21 cellular contexts compared by ENCODE assay signal in the genomic region with DNA sequence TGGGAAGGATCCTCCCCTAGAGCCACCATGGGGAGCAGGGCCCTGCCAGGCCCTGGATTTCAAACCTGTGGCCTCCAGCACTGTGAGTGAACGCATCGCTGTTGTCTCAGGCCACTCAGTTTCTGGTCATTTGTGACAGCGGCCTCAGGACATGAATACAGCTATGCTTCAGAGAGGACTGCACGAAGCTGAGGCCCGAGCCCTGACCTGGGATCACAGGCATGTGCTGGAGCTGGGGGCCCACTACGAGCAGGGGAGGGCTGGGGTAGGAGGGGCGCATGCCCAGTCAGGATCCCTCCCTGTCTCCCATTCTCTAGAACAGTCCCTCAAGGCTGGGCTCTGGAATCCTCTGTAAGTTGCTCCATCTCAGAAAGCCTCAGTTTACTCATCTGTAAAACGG.
DNase-seq lines count a peak whose midpoint lies in the region; ATAC-seq and TF ChIP-seq lines count a peak whose summit lies in the region.
"Had no signal": no experiment of that assay in that cellular context is flagged by ENCODE, and none has a peak within 500 bp of the region (broad histone marks: within the 10 kb centered on the region; RNA-seq: fewer than 3 reads in every experiment).

No MANE protein-coding gene starts in this region.

- no peak overlapping the region for H3K9ac ChIP-seq in neuronal stem cell (ENCODE audit: low read depth, low read length, poor library complexity)
- H3K9ac ChIP-seq: BLaER1 treated with 17β-estradiol and CSF1 and Interleukin-3, amounts not matched to agents 10 nM and 100 nM had no signal

- H2BK12ac ChIP-seq in neuronal stem cell (ENCODE audit: low read length): no peak overlapping the region

- no peak overlapping the region for H4K91ac ChIP-seq in neuronal stem cell (ENCODE audit: low read depth, low read length, poor library complexity)

- TF ChIP-seq CTCF in WERI-Rb-1 (IDR thresholded peaks at IDR 0.05; ENCODE audit: low read depth, low read length) (no peak), neural crest cell (conservative IDR thresholded peaks at IDR 0.05) (no peak)

- H3K27ac Mint-ChIP-seq in neural crest cell (ENCODE audit: unreplicated experiment): peak overlapping the region; percentile 30
- H3K27ac Mint-ChIP-seq: B cell; CD4-positive, alpha-beta T cell; CD8-positive, alpha-beta T cell had no signal

- H2AK5ac ChIP-seq in neuronal stem cell (ENCODE audit: low read depth, low read length): peak overlapping the region; percentile 42

- no peak overlapping the region for H3K14ac ChIP-seq in neuronal stem cell (ENCODE audit: low read length)

- no peak overlapping the region for H3K18ac ChIP-seq in neuronal stem cell (ENCODE audit: low read length)

- H3K4me1 ChIP-seq in neuronal stem cell (ENCODE audit: control insufficient read depth in 2 of 2, insufficient read depth in 1 of 2, low read depth in 1 of 2, low read length in 2 of 2): peaks cover 27% of the 10 kb centered on the region in 2 donors
- H3K4me1 ChIP-seq: Caco-2 had no signal

- no peak overlapping the region for H3K4me2 ChIP-seq in neuronal stem cell (ENCODE audit: insufficient read depth, low read length, poor library complexity, severe bottlenecking)
- H3K4me2 ChIP-seq: A549; BLaER1 treated with 17β-estradiol and CSF1 and Interleukin-3, amounts not matched to agents 10 nM and 100 nM had no signal

- no peaks in the 10 kb centered on the region for H3K9me3 Mint-ChIP-seq in neural crest cell
- H3K9me3 Mint-ChIP-seq: CD4-positive, alpha-beta T cell; CD8-positive, alpha-beta T cell had no signal

- no peak overlapping the region for H2BK120ac ChIP-seq in neuronal stem cell (ENCODE audit: low read depth, low read length)

- H2AFZ ChIP-seq in neuronal stem cell (ENCODE audit: low read length): no peak overlapping the region

- H2BK5ac ChIP-seq in neuronal stem cell (ENCODE audit: low read length): no peak overlapping the region

- H3K36me3 Mint-ChIP-seq in neural crest cell (ENCODE audit: low read depth): no peaks in the 10 kb centered on the region
- H3K36me3 Mint-ChIP-seq: CD8-positive, alpha-beta T cell had no signal

- no peak for ATAC-seq in HG02798 (IDR thresholded peaks at IDR 0.05; ENCODE audit: poor library complexity, unreplicated experiment)
- ATAC-seq: A549; CD8-positive, alpha-beta T cell; GM12878 had no signal

- H3K23ac ChIP-seq in neuronal stem cell (ENCODE audit: low read depth, low read length, poor library complexity): no peak overlapping the region

- no peak overlapping the region for H3K4ac ChIP-seq in neuronal stem cell (ENCODE audit: low read length)

- H3K4me3 Mint-ChIP-seq in neural crest cell: no peak overlapping the region
- H3K4me3 Mint-ChIP-seq: B cell; CD4-positive, alpha-beta T cell; CD8-positive, alpha-beta T cell had no signal

- no peaks in the 10 kb centered on the region for H3K27me3 ChIP-seq in WERI-Rb-1 (ENCODE audit: insufficient read depth, low read depth, severe bottlenecking)
- peaks cover 0 to 1% (median 0%) of the 10 kb centered on the region in 3 experiments for H3K27me3 ChIP-seq in neuronal stem cell (ENCODE audit: control insufficient read depth in 3 of 3, insufficient read depth in 3 of 3, low read depth in 1 of 3, low read length in 3 of 3)
- H3K27me3 ChIP-seq in H7 (ENCODE audit: control insufficient read depth, insufficient read depth, low read length): no peaks in the 10 kb centered on the region

- no CpG with 5 or more reads among the region's 8 CpGs for WGBS in neuronal stem cell (ENCODE audit: extremely low coverage in 2 of 2, insufficient read length in 2 of 2, insufficient replicate concordance in 1 of 2), 2 donors

- no peak overlapping the region for H2BK15ac ChIP-seq in neuronal stem cell (ENCODE audit: low read length)

- no peaks in the 10 kb centered on the region for H3K27me3 Mint-ChIP-seq in neural crest cell (ENCODE audit: low read depth)

- peaks cover 60% of the 10 kb centered on the region for H3K4me1 Mint-ChIP-seq in neural crest cell
- H3K4me1 Mint-ChIP-seq: B cell had no signal

- H3K27ac ChIP-seq in WERI-Rb-1: peak overlapping the region; percentile 86
- no peak overlapping the region for H3K27ac ChIP-seq in neuronal stem cell (replicated peaks; ENCODE audit: low read length)
- H3K27ac ChIP-seq: 22Rv1; A549; BLaER1 treated with 17β-estradiol and CSF1 and Interleukin-3, amounts not matched to agents 10 nM and 100 nM; C4-2B had no signal

- H4K8ac ChIP-seq in neuronal stem cell (ENCODE audit: low read depth, low read length): no peak overlapping the region

- H3K79me1 ChIP-seq in neuronal stem cell (ENCODE audit: low read depth, low read length): peaks cover 7% of the 10 kb centered on the region

- H3K9me3 ChIP-seq in WERI-Rb-1 (ENCODE audit: severe bottlenecking): no peaks in the 10 kb centered on the region
- peaks cover 0 to 8% of the 10 kb centered on the region in 2 donors for H3K9me3 ChIP-seq in neuronal stem cell (replicated peaks in 1 of 2; ENCODE audit: control insufficient read depth in 2 of 2, insufficient read depth in 1 of 2, low read depth in 1 of 2, low read length in 2 of 2)
- H3K9me3 ChIP-seq: A549; BLaER1 treated with 17β-estradiol and CSF1 and Interleukin-3, amounts not matched to agents 10 nM and 100 nM; Caco-2 had no signal

- H3K36me3 ChIP-seq in WERI-Rb-1 (no peaks in the 10 kb centered on the region), neuronal stem cell (replicated peaks in 1 of 2; ENCODE audit: control insufficient read depth in 2 of 2, insufficient read depth in 2 of 2, low read length in 2 of 2) (peaks cover 0 to 2% of the 10 kb centered on the region in 2 donors), H7 (replicated peaks; ENCODE audit: control insufficient read depth, insufficient read depth, low read length) (no peaks in the 10 kb centered on the region)
- H3K36me3 ChIP-seq: BLaER1 treated with 17β-estradiol and CSF1 and Interleukin-3, amounts not matched to agents 10 nM and 100 nM had no signal

- peak; percentile 15 for DNase-seq in ELF-1 (ENCODE audit: low read depth, low spot score)
- no peak for DNase-seq in WERI-Rb-1
- no peak for DNase-seq in neural crest cell (ENCODE audit: low read depth, low spot score)
- DNase-seq in neuronal stem cell (ENCODE audit: low spot score): no peak
- no peak for DNase-seq in H7
- DNase-seq in NCI-H2081 treated with DMSO at 0.1 percent for 48 hours (lab: John Stamatoyannopoulos, UW): no peak
- no peak for DNase-seq in NCI-H2196 (lab: John Stamatoyannopoulos, UW; ENCODE audit: unreplicated experiment)
- DNase-seq: AML-193; Caco-2; Calu3; CD4-positive, alpha-beta T cell; CD8-positive, alpha-beta T cell; DMS79 treated with DMSO at 0.1 percent for 48 hours; GDM1 had no signal

- H3K4me3 ChIP-seq in WERI-Rb-1 (ENCODE audit: low read depth, low read length) (peak overlapping the region; percentile 34), neuronal stem cell (ENCODE audit: low read length in 2 of 2) (no peak overlapping the region), H7 (ENCODE audit: insufficient read depth, low read depth, low read length) (no peak overlapping the region)
- H3K4me3 ChIP-seq: A549; BLaER1 treated with 17β-estradiol and CSF1 and Interleukin-3, amounts not matched to agents 10 nM and 100 nM; GM12878 had no signal
